31 cellular contexts compared by ENCODE assay signal in genomic region chr7:128231021-128231420, GRCh38. TPM values are rescaled to one million over a fixed set of nuclear protein-coding genes. Genes with fewer than 3 reads are reported as not detected.
DNase-seq lines count a peak whose midpoint lies in the region; ATAC-seq and TF ChIP-seq lines count a peak whose summit lies in the region.
"Had no signal": no experiment of that assay in that cellular context is flagged by ENCODE, and none has a peak within 500 bp of the region (broad histone marks: within the 10 kb centered on the region; RNA-seq: fewer than 3 reads in every experiment).

No MANE protein-coding gene starts in this region.

- H3K4ac ChIP-seq in trophoblast cell (ENCODE audit: low read depth, low read length) = no peak overlapping the region

- in situ Hi-C loops in Caki2 (cut with HindIII; ENCODE audit: low pct_unique_long_range_greater_than_20kb, low sequenced_read_pairs) = no loop called here

- H3K79me1 ChIP-seq in trophoblast cell (ENCODE audit: low read length) = no peaks in the 10 kb centered on the region

- no peak overlapping the region for H3K4me3 Mint-ChIP-seq in stimulated activated effector memory CD8-positive, alpha-beta T cell treated with anti-CD3 and anti-CD28 coated beads, Interleukin-12 subunit alpha, Interleukin-12 subunit beta, amount 100 ng/mL, for 72 hours
- H3K4me3 Mint-ChIP-seq: CD8-positive, alpha-beta T cell; HFFc6 had no signal

- H3K4me3 ChIP-seq in epithelial cell of esophagus (ENCODE audit: low read length) (no peak overlapping the region), trophoblast cell (ENCODE audit: low read depth, low read length) (no peak overlapping the region)
- H3K4me3 ChIP-seq: GM12878, HAP-1 had no signal

- H3K9me3 ChIP-seq in trophoblast cell (ENCODE audit: insufficient read depth, low read depth, low read length) = peaks cover 2% of the 10 kb centered on the region
- H3K9me3 ChIP-seq: Caco-2, HAP-1 had no signal

- H4K12ac ChIP-seq in trophoblast cell (ENCODE audit: low read depth, low read length) = no peak overlapping the region

- no peaks in the 10 kb centered on the region for H3K4me1 Mint-ChIP-seq in stimulated activated effector memory CD8-positive, alpha-beta T cell treated with anti-CD3 and anti-CD28 coated beads, Interleukin-12 subunit alpha, Interleukin-12 subunit beta, amount 100 ng/mL, for 72 hours

- no peak overlapping the region for H2BK5ac ChIP-seq in trophoblast cell (ENCODE audit: low read depth, low read length, poor library complexity)

- H4K8ac ChIP-seq in trophoblast cell (ENCODE audit: low read depth, low read length) = no peak overlapping the region

- DNase-seq in Caki2 (ENCODE audit: low read depth) (peak; percentile 22), epithelial cell of esophagus (ENCODE audit: low read depth) (peak; percentile 14), trophoblast cell (no peak)
- no peak for DNase-seq in stimulated activated effector memory CD8-positive, alpha-beta T cell treated with anti-CD3 and anti-CD28 coated beads, Interleukin-12 subunit alpha, Interleukin-12 subunit beta, amount 100 ng/mL, for 72 hours (ENCODE audit: low spot score in 2 of 2)
- DNase-seq: C1 segment of cervical spinal cord; Caco-2; CD8-positive, alpha-beta T cell; DMS 273 treated with DMSO at 0.1 percent for 48 hours; DMS79; EL; GDM1; GOT3; HFFc6; IMR-90; KG1; MM.1S; NCI-H1417; NCI-H1694; NCI-H2029 treated with DMSO at 0.1 percent for 48 hours; NCI-H2227 treated with DMSO at 0.1 percent for 48 hours; NCI-H510A; NCI-H69; SHP77 had no signal

- no peaks in the 10 kb centered on the region for H3K9me3 Mint-ChIP-seq in stimulated activated effector memory CD8-positive, alpha-beta T cell treated with anti-CD3 and anti-CD28 coated beads, Interleukin-12 subunit alpha, Interleukin-12 subunit beta, amount 100 ng/mL, for 72 hours
- H3K9me3 Mint-ChIP-seq: CD8-positive, alpha-beta T cell; HFFc6 had no signal

- H2BK120ac ChIP-seq in trophoblast cell (ENCODE audit: insufficient read depth, low read length, poor library complexity) = no peak overlapping the region

- H4K91ac ChIP-seq in trophoblast cell (ENCODE audit: low read depth, low read length) = no peak overlapping the region

- no peaks in the 10 kb centered on the region for H3K4me1 ChIP-seq in trophoblast cell (ENCODE audit: control insufficient read depth in 1 of 2, insufficient read depth in 2 of 2, low read length in 2 of 2)
- H3K4me1 ChIP-seq: Caco-2, HAP-1 had no signal

- WGBS in trophoblast cell (ENCODE audit: extremely low coverage, insufficient coverage, insufficient read length) = no CpG with 5 or more reads among the region's 5 CpGs

- TF ChIP-seq CTCF in C4-2B (conservative IDR thresholded peaks at IDR 0.05) (no peak), epithelial cell of esophagus (IDR thresholded peaks at IDR 0.05; ENCODE audit: insufficient read depth, low read depth, low read length, missing control alignments) (no peak)

- H2AK5ac ChIP-seq in trophoblast cell (ENCODE audit: low read length) = no peak overlapping the region

- H3K27me3 ChIP-seq in trophoblast cell (ENCODE audit: insufficient read depth, low read length) = no peaks in the 10 kb centered on the region

- H3K36me3 ChIP-seq in trophoblast cell (ENCODE audit: control insufficient read depth in 1 of 2, insufficient read depth in 2 of 2, low read length in 2 of 2) = no peaks in the 10 kb centered on the region
- H3K36me3 ChIP-seq: HAP-1 had no signal

- peak; percentile 85 for ATAC-seq in stimulated activated effector memory CD8-positive, alpha-beta T cell treated with anti-CD3 and anti-CD28 coated beads, Interleukin-12 subunit alpha, Interleukin-12 subunit beta, amount 100 ng/mL, for 72 hours
- ATAC-seq in GM21367 (IDR thresholded peaks at IDR 0.05; ENCODE audit: unreplicated experiment) = no peak
- no peak for ATAC-seq in HG03159 (IDR thresholded peaks at IDR 0.05; ENCODE audit: unreplicated experiment)
- ATAC-seq: CD8-positive, alpha-beta T cell; GM12878 had no signal

- no peak overlapping the region for H3K27ac Mint-ChIP-seq in stimulated activated effector memory CD8-positive, alpha-beta T cell treated with anti-CD3 and anti-CD28 coated beads, Interleukin-12 subunit alpha, Interleukin-12 subunit beta, amount 100 ng/mL, for 72 hours
- H3K27ac Mint-ChIP-seq: CD8-positive, alpha-beta T cell; HFFc6 had no signal

- no peaks in the 10 kb centered on the region for H3K79me2 ChIP-seq in trophoblast cell (ENCODE audit: control insufficient read depth, insufficient read depth, low read length, poor library complexity)

- no peak overlapping the region for H2BK12ac ChIP-seq in trophoblast cell (ENCODE audit: low read length)

- H3K4me2 ChIP-seq in trophoblast cell (ENCODE audit: low read length) = no peak overlapping the region

- H2AFZ ChIP-seq in trophoblast cell (ENCODE audit: insufficient read depth, low read length, poor library complexity) = no peak overlapping the region

- no peaks in the 10 kb centered on the region for H3K36me3 Mint-ChIP-seq in stimulated activated effector memory CD8-positive, alpha-beta T cell treated with anti-CD3 and anti-CD28 coated beads, Interleukin-12 subunit alpha, Interleukin-12 subunit beta, amount 100 ng/mL, for 72 hours
- H3K36me3 Mint-ChIP-seq: CD8-positive, alpha-beta T cell had no signal

- H3K27ac ChIP-seq in C4-2B (peak overlapping the region; percentile 1), trophoblast cell (ENCODE audit: low read depth, low read length) (no peak overlapping the region)
- H3K27ac ChIP-seq: RWPE1 had no signal

- no peak overlapping the region for H3K14ac ChIP-seq in trophoblast cell (ENCODE audit: low read length)

- no peak overlapping the region for H3K18ac ChIP-seq in trophoblast cell (ENCODE audit: low read length)

- no peak overlapping the region for H3K23ac ChIP-seq in trophoblast cell (ENCODE audit: low read length)

- H3K9ac ChIP-seq in trophoblast cell (ENCODE audit: low read length) = no peak overlapping the region

RNA-seq across cellular contexts. Expression of gene LEP, which starts 10.1 kb away (rescaled TPM):
- not detected in 2 replicates for total RNA-seq in Caki2 (2014; rRNA removed; shearing (Covaris generic); ENCODE audit: low replicate concordance)
- 0.24 and 0.25 TPM in 2 replicates for polyA plus RNA-seq in trophoblast cell (2013)
- total RNA-seq: A673; Caco-2; CD8-positive, alpha-beta T cell; GM12878; HFFc6; IMR-90; SK-MEL-5 had no signal
- polyA plus RNA-seq: GM12878, IMR-90 had no signal

Comparison
In these comparisons a context has a peak if more than half of its experiments do, and no peak if none do; other contexts are left out.
1. DNase-seq: peak in Caki2 (single experiment) and epithelial cell of esophagus (single experiment); none in stimulated activated effector memory CD8-positive, alpha-beta T cell treated with anti-CD3 and anti-CD28 coated beads, Interleukin-12 subunit alpha, Interleukin-12 subunit beta, amount 100 ng/mL, for 72 hours (0 of 2) and trophoblast cell (0 of 2).